Comparison of ENCODE assay signal across 8 cellular contexts in genomic region chr1:63523738-63524137, GRCh38. TPM values are rescaled to one million over a fixed set of nuclear protein-coding genes. Genes with fewer than 3 reads are reported as not detected.
DNase-seq lines count a peak whose midpoint lies in the region; ATAC-seq and TF ChIP-seq lines count a peak whose summit lies in the region.

No MANE protein-coding gene starts in this region.

- peak overlapping the region; percentile 90 for H3K4me2 ChIP-seq in OCI-LY7 (ENCODE audit: low read length)

- 0 out of 2 replicates have a peak, but pooled peaks cover 9% of the 10 kb centered on the region for H4K20me1 ChIP-seq in OCI-LY7 (ENCODE audit: insufficient read depth, low read length)

- H3K9me3 ChIP-seq in OCI-LY7 (ENCODE audit: low read length) = no peaks in the 10 kb centered on the region

- H3K27me3 Mint-ChIP-seq in activated naive CD4-positive, alpha-beta T cell treated with anti-CD3 and anti-CD28 coated beads, Interleukin-2, amount 50 U/mL, for 24 hours = no peaks in the 10 kb centered on the region
- H3K27me3 Mint-ChIP-seq in nephron progenitor cell (ENCODE audit: low read depth, poor library complexity) = peaks cover 6% of the 10 kb centered on the region

- peak overlapping the region; percentile 94 for H3K4me3 Mint-ChIP-seq in activated naive CD4-positive, alpha-beta T cell treated with anti-CD3 and anti-CD28 coated beads, Interleukin-2, amount 50 U/mL, for 24 hours
- peak overlapping the region; percentile 97 for H3K4me3 Mint-ChIP-seq in nephron progenitor cell

- POLR2A ChIA-PET in OCI-LY7 (lab: Charles Lee) = interaction anchor here (0.7 to 1.2 kb wide), 3 partner anchors 14 to 119 kb away, joined by 3 to 4 read pairs (median 4); no protein-coding TSS in a partner anchor

- intact Hi-C loops in OCI-LY7 (cut with micrococcal nuclease; ENCODE audit: unreplicated experiment) = loop anchor here (1.0 to 10.0 kb wide), 5 partner anchors 69 to 1799 kb away; partner anchors contain the start of genes PGM1, TM2D1 and USP1

- H3K27ac ChIP-seq in OCI-LY7 (ENCODE audit: low read depth, low read length, poor library complexity, severe bottlenecking) (peak overlapping the region; percentile 82), epithelial cell of prostate (peak overlapping the region; percentile 79)

- H2AFZ ChIP-seq in OCI-LY7 (ENCODE audit: low read length) = peak overlapping the region; percentile 91

- H3K9me2 ChIP-seq in OCI-LY7 (ENCODE audit: insufficient read depth, low read length) = no peaks in the 10 kb centered on the region

- peak; percentile 7 for ATAC-seq in HG02678 (IDR thresholded peaks at IDR 0.05; ENCODE audit: unreplicated experiment)

- H3K27ac Mint-ChIP-seq in activated naive CD4-positive, alpha-beta T cell treated with anti-CD3 and anti-CD28 coated beads, Interleukin-2, amount 50 U/mL, for 24 hours = peak overlapping the region; percentile 99
- peak overlapping the region; percentile 100 for H3K27ac Mint-ChIP-seq in nephron progenitor cell

- H3K36me3 ChIP-seq in OCI-LY7 (ENCODE audit: insufficient read depth, low read length) = peaks cover 17% of the 10 kb centered on the region; the same call in 1 of the 2 replicates

- peaks cover 31% of the 10 kb centered on the region for H3K4me1 ChIP-seq in OCI-LY7 (ENCODE audit: insufficient read depth, low read length, poor library complexity, severe bottlenecking)

- peaks cover 38% of the 10 kb centered on the region for H3K4me1 Mint-ChIP-seq in activated naive CD4-positive, alpha-beta T cell treated with anti-CD3 and anti-CD28 coated beads, Interleukin-2, amount 50 U/mL, for 24 hours
- peaks cover 35% of the 10 kb centered on the region for H3K4me1 Mint-ChIP-seq in nephron progenitor cell

- no peaks in the 10 kb centered on the region for H3K9me3 Mint-ChIP-seq in activated naive CD4-positive, alpha-beta T cell treated with anti-CD3 and anti-CD28 coated beads, Interleukin-2, amount 50 U/mL, for 24 hours
- no peaks in the 10 kb centered on the region for H3K9me3 Mint-ChIP-seq in nephron progenitor cell

- H3K79me2 ChIP-seq in OCI-LY7 (ENCODE audit: insufficient read depth, low read depth, low read length) = peaks cover 67% of the 10 kb centered on the region

- TSS peak; percentile 74 for BruUV-seq in OCI-LY7 (replicated peaks; lab: Mats Ljungman, UMichigan)

- H3K4me3 ChIP-seq in OCI-LY7 (ENCODE audit: low read depth, low read length, poor library complexity, severe bottlenecking) = peak overlapping the region; percentile 95

- no peak for DNase-seq in activated naive CD4-positive, alpha-beta T cell treated with Interleukin-2 at 50 U/mL for 16 hours
- peak; percentile 21 for DNase-seq in OCI-LY7 (ENCODE audit: low spot score)
- no peak for DNase-seq in epithelial cell of prostate (ENCODE audit: low read depth, low spot score)
- peak; percentile 7 for DNase-seq in nephron progenitor cell
- DNase-seq in NCI-H1694 treated with DMSO at 0.1 percent for 48 hours (lab: John Stamatoyannopoulos, UW) = no peak
- DNase-seq in activated effector memory CD4-positive, alpha-beta T cell treated with Interleukin-2 at 50 U/mL for 16 hours = no peak

- TF ChIP-seq CTCF in OCI-LY7 (conservative IDR thresholded peaks at IDR 0.05; ENCODE audit: low read length) (no peak), nephron progenitor cell (IDR thresholded peaks at IDR 0.05) (no peak)

- peaks cover 3% of the 10 kb centered on the region for H3K36me3 Mint-ChIP-seq in activated naive CD4-positive, alpha-beta T cell treated with anti-CD3 and anti-CD28 coated beads, Interleukin-2, amount 50 U/mL, for 24 hours
- H3K36me3 Mint-ChIP-seq in nephron progenitor cell (ENCODE audit: low read depth) = peaks cover 11% of the 10 kb centered on the region

- CTCF ChIA-PET in OCI-LY7 (lab: Charles Lee; ENCODE audit: unreplicated experiment) = interaction anchor here (1.0 kb wide), 1 partner anchor 15 kb away, joined by 3 read pairs; no protein-coding TSS in a partner anchor

RNA-seq across cellular contexts. Expression of gene EFCAB7, which starts 0.4 kb away (rescaled TPM):
- 7.1 and 10.5 TPM in 2 replicates for total RNA-seq in OCI-LY7 (2014; rRNA removed; shearing (Covaris generic))
- total RNA-seq in OCI-LY7 (2022) = 10.4 and 11.8 TPM in 2 replicates

RNA-seq across cellular contexts. Expression of gene ITGB3BP, which starts 0.7 kb away (rescaled TPM):
- 91.5 and 97.5 TPM in 2 replicates for total RNA-seq in OCI-LY7 (2014; rRNA removed; shearing (Covaris generic))
- 97.0 and 113 TPM in 2 replicates for total RNA-seq in OCI-LY7 (2022)

Comparison
In these comparisons a context has a peak if more than half of its experiments do, and no peak if none do; other contexts are left out.
1. DNase-seq: peak in OCI-LY7 (single experiment) and nephron progenitor cell (single experiment); none in activated naive CD4-positive, alpha-beta T cell treated with Interleukin-2 at 50 U/mL for 16 hours (single experiment), epithelial cell of prostate (single experiment), NCI-H1694 treated with DMSO at 0.1 percent for 48 hours (single experiment) and activated effector memory CD4-positive, alpha-beta T cell treated with Interleukin-2 at 50 U/mL for 16 hours (single experiment).